Comparison of ENCODE assay signal across 24 cellular contexts in genomic region chr16:87669672-87670071, GRCh38.
DNase-seq lines count a peak whose midpoint lies in the region; ATAC-seq, FAIRE-seq and TF ChIP-seq lines count a peak whose summit lies in the region.
"Had no signal": no experiment of that assay in that cellular context is flagged by ENCODE, and none has a peak within 500 bp of the region (broad histone marks: within the 10 kb centered on the region; RNA-seq: fewer than 3 reads in every experiment).

No MANE protein-coding gene starts in this region.

- in situ Hi-C loops in HepG2 (cut with HindIII; ENCODE audit: extremely low pct_ligation_motif_present, low pct_unique_long_range_greater_than_20kb), result no loop called here

- no TSS peak for BruUV-seq in HepG2 (replicated peaks; lab: Mats Ljungman, UMichigan)

- TF ChIP-seq RAD21 in HepG2 (CRISPR knock-in tag; IDR thresholded peaks at IDR 0.05), result no peak

- no peak overlapping the region for H3K27ac ChIP-seq in HepG2 (ENCODE audit: extremely low read length, insufficient read depth, low read length)
- H3K27ac ChIP-seq in right lobe of liver, result no peak overlapping the region
- no peak overlapping the region for H3K27ac ChIP-seq in psoas muscle
- H3K27ac ChIP-seq: 22Rv1, BLaER1, C4-2B had no signal

- H3K4me3 Mint-ChIP-seq in nephron progenitor cell, result no peak overlapping the region
- H3K4me3 Mint-ChIP-seq in progenitor cell of endocrine pancreas (ENCODE audit: low read depth), result no peak overlapping the region
- H3K4me3 Mint-ChIP-seq: B cell; CD4-positive, CD25-positive, alpha-beta regulatory T cell; CD8-positive, alpha-beta T cell; HFFc6 had no signal

- H4K20me1 ChIP-seq in HepG2 (ENCODE audit: insufficient read depth, low read length), result peaks cover 7% of the 10 kb centered on the region; the same call in 1 of the 2 replicates
- H4K20me1 ChIP-seq: BLaER1 had no signal

- no peaks in the 10 kb centered on the region for H3K36me3 ChIP-seq in HepG2 (replicated peaks in 1 of 2; ENCODE audit: control insufficient read depth in 1 of 2, insufficient read depth in 2 of 2, low read length in 2 of 2)
- H3K36me3 ChIP-seq in right lobe of liver, result no peaks in the 10 kb centered on the region
- no peaks in the 10 kb centered on the region for H3K36me3 ChIP-seq in psoas muscle (ENCODE audit: insufficient read depth in 1 of 2, low read depth in 1 of 2)
- H3K36me3 ChIP-seq: BLaER1 had no signal

- TF ChIP-seq CTCF in HepG2 (CRISPR knock-in tag; IDR thresholded peaks at IDR 0.05) (no peak), right lobe of liver (IDR thresholded peaks at IDR 0.05) (no peak), nephron progenitor cell (IDR thresholded peaks at IDR 0.05) (no peak), progenitor cell of endocrine pancreas (IDR thresholded peaks at IDR 0.05; ENCODE audit: unreplicated experiment) (no peak), psoas muscle (IDR thresholded peaks at IDR 0.05) (no peak)

- H3K27me3 ChIP-seq in HepG2 (ENCODE audit: control insufficient read depth in 1 of 2, insufficient read depth in 2 of 2, low read length in 2 of 2) (peaks cover 34 to 90% of the 10 kb centered on the region in 2 experiments), right lobe of liver (no peaks in the 10 kb centered on the region), psoas muscle (ENCODE audit: insufficient read depth in 3 of 3, low read length in 2 of 3) (peaks cover 0 to 49% (median 6%) of the 10 kb centered on the region in 3 donors)
- H3K27me3 ChIP-seq: BLaER1 had no signal

- H3K27ac Mint-ChIP-seq in nephron progenitor cell (peak overlapping the region; percentile 83), progenitor cell of endocrine pancreas (peak overlapping the region; percentile 67)
- H3K27ac Mint-ChIP-seq: B cell; CD4-positive, CD25-positive, alpha-beta regulatory T cell; CD8-positive, alpha-beta T cell; HFFc6 had no signal

- H3K36me3 Mint-ChIP-seq in nephron progenitor cell (ENCODE audit: low read depth) (no peaks in the 10 kb centered on the region), progenitor cell of endocrine pancreas (ENCODE audit: insufficient read depth) (no peaks in the 10 kb centered on the region)
- H3K36me3 Mint-ChIP-seq: CD4-positive, CD25-positive, alpha-beta regulatory T cell; CD8-positive, alpha-beta T cell had no signal

- H3K4me3 ChIP-seq in HepG2 (replicated peaks in 1 of 3; ENCODE audit: insufficient read depth in 1 of 3, low read depth in 2 of 3, low read length in 3 of 3) (no peak overlapping the region), right lobe of liver (no peak overlapping the region), psoas muscle (no peak overlapping the region)
- H3K4me3 ChIP-seq: BLaER1 had no signal

- intact Hi-C loops in HepG2 (cut with micrococcal nuclease; ENCODE audit: unreplicated experiment), result loop anchor here (10.0 kb wide), 1 partner anchor 65 kb away; the partner anchor contains the start of gene JPH3
- intact Hi-C loops in right lobe of liver (cut with DNase I), result no loop called here
- intact Hi-C loops in psoas muscle (cut with DNase I), result no loop called here

- peaks cover 5% of the 10 kb centered on the region for H3K4me1 Mint-ChIP-seq in nephron progenitor cell
- H3K4me1 Mint-ChIP-seq in progenitor cell of endocrine pancreas (ENCODE audit: low read depth), result no peaks in the 10 kb centered on the region
- H3K4me1 Mint-ChIP-seq: CD4-positive, CD25-positive, alpha-beta regulatory T cell had no signal

- H3K4me1 ChIP-seq in HepG2 (ENCODE audit: insufficient read depth, low read length), result no peaks in the 10 kb centered on the region
- no peaks in the 10 kb centered on the region for H3K4me1 ChIP-seq in right lobe of liver
- H3K4me1 ChIP-seq in psoas muscle, result no peaks in the 10 kb centered on the region
- H3K4me1 ChIP-seq: Caco-2 had no signal

- WGBS in HepG2 (ENCODE audit: low lambda C conversion rate), result 26% methylated on average over 17 of the region's 21 CpGs
- 38% methylated on average over 6 of the region's 21 CpGs for WGBS in right lobe of liver (ENCODE audit: insufficient coverage, low coverage, low lambda C conversion rate, missing lambda C conversion rate)
- 50 to 65% (median 62%) methylated on average over 19 to 21 of the region's 21 CpGs for WGBS in psoas muscle, 3 donors

- TF ChIP-seq EP300 in HepG2 (IDR thresholded peaks at IDR 0.05; ENCODE audit: low read depth in 2 of 2, low read length in 2 of 2) (no peak), HepG2 (CRISPR knock-in tag; IDR thresholded peaks at IDR 0.05; ENCODE audit: borderline replicate concordance) (no peak)

- H3K9me3 Mint-ChIP-seq in nephron progenitor cell, result no peaks in the 10 kb centered on the region
- no peaks in the 10 kb centered on the region for H3K9me3 Mint-ChIP-seq in progenitor cell of endocrine pancreas (ENCODE audit: low read depth)
- H3K9me3 Mint-ChIP-seq: CD4-positive, CD25-positive, alpha-beta regulatory T cell; CD8-positive, alpha-beta T cell; HFFc6 had no signal

- no peak overlapping the region for H2AFZ ChIP-seq in HepG2 (ENCODE audit: low read length)

- POLR2A ChIA-PET in HepG2 (lab: Yijun Ruan, JAX), result no interaction called here

- ATAC-seq in HepG2 (peak; percentile 15; the same call in 2 of the 3 replicates), right lobe of liver (no peak), HG03196 (IDR thresholded peaks at IDR 0.05; ENCODE audit: unreplicated experiment) (no peak), psoas muscle (no peak)
- ATAC-seq: CD8-positive, alpha-beta T cell; HCT116 had no signal

- DNase-seq in HepG2 (ENCODE audit: low spot score), result no peak
- no peak for DNase-seq in right lobe of liver
- DNase-seq in OCI-M1 (lab: John Stamatoyannopoulos, UW), result peak; percentile 9
- no peak for DNase-seq in nephron progenitor cell
- DNase-seq in progenitor cell of endocrine pancreas (ENCODE audit: low spot score, unreplicated experiment), result no peak
- DNase-seq in stimulated activated CD8-positive, alpha-beta memory T cell treated with anti-CD3 and anti-CD28 coated beads, Interleukin-4, amount 100 ng/mL, for 48 hours, result no peak
- no peak for DNase-seq in psoas muscle
- DNase-seq: Caco-2; CD4-positive, CD25-positive, alpha-beta regulatory T cell; CD8-positive, alpha-beta T cell; DMS153; DND-41; GOT3; H7; HFFc6 had no signal

- H3K79me2 ChIP-seq in HepG2 (ENCODE audit: insufficient read depth, low read length), result no peaks in the 10 kb centered on the region

- TF ChIP-seq POLR2A in HepG2 (IDR thresholded peaks at IDR 0.05; ENCODE audit: insufficient read depth in 1 of 2, low read depth in 2 of 2, low read length in 2 of 2), result no peak
- TF ChIP-seq POLR2A in right lobe of liver (IDR thresholded peaks at IDR 0.05), result no peak

- FAIRE-seq in HepG2 (lab: Jason Lieb, UNC), result no peak
- FAIRE-seq: A204.1, G401.6, GM12892 had no signal

- CTCF ChIA-PET in HepG2 (lab: Yijun Ruan, JAX; ENCODE audit: low intra/inter-chr PET ratio, low total read pairs), result no interaction called here

- H3K4me2 ChIP-seq in HepG2 (ENCODE audit: low read depth, low read length), result no peak overlapping the region
- H3K4me2 ChIP-seq: BLaER1 had no signal

- H3K9ac ChIP-seq in HepG2 (ENCODE audit: insufficient read depth, low read depth, low read length), result no peak overlapping the region
- H3K9ac ChIP-seq: BLaER1 had no signal

- H3K9me3 ChIP-seq in HepG2 (ENCODE audit: low read length) (no peaks in the 10 kb centered on the region), right lobe of liver (no peaks in the 10 kb centered on the region), psoas muscle (no peaks in the 10 kb centered on the region)
- H3K9me3 ChIP-seq: BLaER1, Caco-2 had no signal

- H3K27me3 Mint-ChIP-seq in nephron progenitor cell (ENCODE audit: low read depth, poor library complexity) (peaks cover 3% of the 10 kb centered on the region), progenitor cell of endocrine pancreas (no peaks in the 10 kb centered on the region)
- H3K27me3 Mint-ChIP-seq: CD4-positive, CD25-positive, alpha-beta regulatory T cell had no signal

TF ChIP-seq in HepG2, 621 proteins besides CTCF, POLR2A, EP300 and RAD21 (continues in another document):
- TF ChIP-seq DZIP1 (CRISPR knock-in tag; IDR thresholded peaks at IDR 0.05) (no peak), BRCA1 (CRISPR knock-in tag; IDR thresholded peaks at IDR 0.05) (no peak), NR2F2 (IDR thresholded peaks at IDR 0.05; ENCODE audit: borderline replicate concordance, low read depth) (no peak), HDAC2 (CRISPR knock-in tag; IDR thresholded peaks at IDR 0.05) (no peak), AHR (CRISPR knock-in tag; IDR thresholded peaks at IDR 0.05) (no peak), CBX2 (IDR thresholded peaks at IDR 0.05; ENCODE audit: low read depth, low read length) (no peak), CBX2 (CRISPR knock-in tag; IDR thresholded peaks at IDR 0.05; ENCODE audit: low read depth) (no peak), RFX5 (IDR thresholded peaks at IDR 0.05; ENCODE audit: low read depth, low read length) (no peak)
